Comparison of ENCODE assay signal across 28 cellular contexts in the genomic region with DNA sequence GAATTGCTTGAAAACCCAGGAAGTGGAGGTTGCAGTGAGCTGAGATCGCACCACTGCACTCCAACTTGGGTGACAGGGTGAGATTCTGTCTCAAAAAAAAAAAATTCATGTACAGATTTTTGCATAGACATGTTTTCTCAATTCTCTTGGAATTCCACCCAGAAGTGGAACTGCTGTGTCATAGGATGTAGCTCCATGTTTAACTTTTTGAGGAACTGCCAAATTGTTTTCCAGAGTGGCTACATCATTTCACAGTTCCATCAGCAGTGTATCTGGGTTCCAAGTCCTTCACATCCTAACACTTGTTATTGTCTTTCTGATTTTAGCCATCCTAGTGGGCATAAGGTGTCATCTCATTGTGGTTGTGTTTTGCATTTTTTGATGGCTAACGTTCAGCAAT. TPM values are rescaled to one million over a fixed set of nuclear protein-coding genes. Genes with fewer than 3 reads are reported as not detected.
DNase-seq lines count a peak whose midpoint lies in the region; FAIRE-seq and TF ChIP-seq lines count a peak whose summit lies in the region.
"Had no signal": no experiment of that assay in that cellular context is flagged by ENCODE, and none has a peak within 500 bp of the region (broad histone marks: within the 10 kb centered on the region; RNA-seq: fewer than 3 reads in every experiment).

No MANE protein-coding gene starts in this region.

- H3K4me1 ChIP-seq in SJCRH30 = no peaks in the 10 kb centered on the region
- H3K4me1 ChIP-seq: Caco-2, prostate gland, testis had no signal

- no peaks in the 10 kb centered on the region for H3K9me3 ChIP-seq in SJCRH30 (replicated peaks)
- H3K9me3 ChIP-seq: BLaER1, Caco-2, prostate gland, testis, uterus had no signal

- TF ChIP-seq CTCF in cardiac fibroblast (IDR thresholded peaks at IDR 0.05; ENCODE audit: low read depth, low read length) = no peak

- no peak overlapping the region for H3K27ac ChIP-seq in SJCRH30
- H3K27ac ChIP-seq: BLaER1, brain microvascular endothelial cell, KMS-11, prostate gland, SK-N-MC, testis, uterus had no signal

- H3K36me3 ChIP-seq in SJCRH30 = peaks cover 53% of the 10 kb centered on the region
- H3K36me3 ChIP-seq: uterus had no signal

- no peak for TF ChIP-seq POLR2A in GM12892 (IDR thresholded peaks at IDR 0.05; ENCODE audit: low read depth, low read length)

- no peak overlapping the region for H3K4me3 ChIP-seq in cardiac fibroblast (replicated peaks in 1 of 2; ENCODE audit: low read depth in 2 of 2, low read length in 2 of 2)
- no peak overlapping the region for H3K4me3 ChIP-seq in SJCRH30
- H3K4me3 ChIP-seq: BLaER1, prostate gland, SK-N-MC, testis, uterus had no signal

- FAIRE-seq in GM12892 (lab: Jason Lieb, UNC) = peak; percentile 14
- FAIRE-seq: colon, HTR-8/SVneo, islet of Langerhans had no signal

- DNase-seq in AG08395 (ENCODE audit: low spot score) (peak; percentile 13), GM12892 (ENCODE audit: insufficient read length) (no peak), cardiac fibroblast (ENCODE audit: low read depth in 2 of 2) (peak; percentile 12 to 34), iris pigment epithelial cell (ENCODE audit: low read depth) (peak; percentile 18), SJCRH30 (no peak), NCI-H748 (lab: John Stamatoyannopoulos, UW; ENCODE audit: unreplicated experiment) (no peak), middle frontal gyrus (ENCODE audit: extremely low spot score, low spot score) (no peak)
- DNase-seq in activated CD4-positive, CD25-positive, alpha-beta regulatory T cell (lab: John Stamatoyannopoulos, UW) = no peak
- DNase-seq: activated CD4-positive, alpha-beta T cell treated with anti-CD3 and anti-CD28 coated beads for 1 hour; activated naive CD4-positive, alpha-beta T cell treated with Interleukin-2 at 50 U/mL for 16 hours; brain microvascular endothelial cell; Caco-2; effector memory CD4-positive, alpha-beta T cell; left ventricle myocardium superior; naive B cell; NCI-H146; OCI-M1; stimulated activated CD4-positive, alpha-beta T cell treated with anti-CD3 and anti-CD28 coated beads, Interleukin-15, amount 100 ng/mL, for 24 hours; stimulated activated naive B cell treated with anti-CD40 and anti-IgM and Interleukin-4, amounts not matched to agents 10 μg/mL and 1 μg/mL and 100 μg/mL, for 72 hours; testis; uterus had no signal

- H3K27me3 ChIP-seq in SJCRH30 = no peaks in the 10 kb centered on the region
- H3K27me3 ChIP-seq: BLaER1, brain microvascular endothelial cell, testis, uterus had no signal

RNA-seq across cellular contexts. Expression of a gene that starts 9.9 kb away (rescaled TPM):
- polyA plus RNA-seq in GM12892 (2012; ENCODE audit: missing spikeins) = 12.4 TPM
- total RNA-seq in SJCRH30 (2014; rRNA removed; shearing (Covaris generic)) = 33.8 and 35.8 TPM in 2 replicates

Comparison
In these comparisons a context has a peak if more than half of its experiments do, and no peak if none do; other contexts are left out.
1. DNase-seq: peak in AG08395 (single experiment), cardiac fibroblast (2 of 2) and iris pigment epithelial cell (single experiment); none in GM12892 (single experiment), activated CD4-positive, CD25-positive, alpha-beta regulatory T cell (0 of 4), SJCRH30 (0 of 2), NCI-H748 (single experiment) and middle frontal gyrus (single experiment).